1 cellular context compared by ENCODE assay signal in the genomic region with DNA sequence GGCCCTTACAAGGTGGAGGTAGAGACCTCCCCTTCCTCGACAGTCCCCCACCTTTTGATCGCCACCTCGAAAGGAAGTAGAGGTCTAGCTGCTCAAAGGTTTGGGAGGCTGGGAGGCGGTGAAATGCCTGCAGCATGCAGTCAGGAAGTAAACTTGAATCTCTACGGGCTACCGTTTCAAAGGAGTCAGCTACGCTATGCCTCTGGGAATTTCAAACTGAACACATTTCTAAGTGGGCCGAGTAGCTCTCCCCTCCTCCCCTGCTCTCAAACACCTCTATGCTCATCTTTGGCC.
TF ChIP-seq lines count a peak whose summit lies in the region.

No MANE protein-coding gene starts in this region.

TF ChIP-seq in K562, 482 proteins besides CTCF, POLR2A, EP300 and RAD21 (continued from another document):
- TF ChIP-seq, protein P1, sequence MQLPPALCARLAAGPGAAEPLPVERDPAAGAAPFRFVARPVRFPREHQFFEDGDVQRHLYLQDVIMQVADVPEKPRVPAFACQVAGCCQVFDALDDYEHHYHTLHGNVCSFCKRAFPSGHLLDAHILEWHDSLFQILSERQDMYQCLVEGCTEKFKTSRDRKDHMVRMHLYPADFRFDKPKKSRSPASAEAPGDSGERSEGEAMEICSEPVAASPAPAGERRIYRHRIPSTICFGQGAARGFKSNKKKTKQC (CRISPR knock-in tag; IDR thresholded peaks at IDR 0.05), result no peak
- TF ChIP-seq FOXK2 (conservative IDR thresholded peaks at IDR 0.05 in 1 of 2, IDR thresholded peaks at IDR 0.05 in 1 of 2; ENCODE audit: low read depth in 2 of 2), result no peak
